In genomic region chr6:161188547-161189465, GRCh38 we compare ENCODE assay signal across 27 cellular contexts.
"Had no signal": no experiment of that assay in that cellular context is flagged by ENCODE, and none has a peak within 500 bp of the region (broad histone marks: within the 10 kb centered on the region; RNA-seq: fewer than 3 reads in every experiment).

No MANE protein-coding gene starts in this region.

- H3K9me3 ChIP-seq: MG63 had no signal

- H3K27ac ChIP-seq: cardiac muscle cell, SK-N-MC, VCaP had no signal

- DNase-seq: activated CD4-positive, alpha-beta memory T cell treated with anti-CD3 and anti-CD28 coated beads for 36 hours; activated CD4-positive, alpha-beta T cell treated with anti-CD3 and anti-CD28 coated beads, Interleukin-2, amount 10 ng/mL, durations not matched to agents 7 days and 5 days; activated CD4-positive, CD25-positive, alpha-beta regulatory T cell; activated gamma-delta T cell; activated naive CD4-positive, alpha-beta T cell treated with anti-CD3 and anti-CD28 coated beads for 36 hours; activated T-cell treated with anti-CD3 and anti-CD28 coated beads for 4 hours; activated T-cell treated with anti-CD3 and anti-CD28 coated beads, Interleukin-2, amount 50 U/mL, for 48 hours; amygdala; MG63; MV-4-11; NCI-H1092 treated with DMSO at 0.1 percent for 48 hours; NCI-H1417 treated with DMSO at 0.1 percent for 48 hours; NCI-H1694; NCI-H2029; NCI-H2107; NCI-H2171 treated with DMSO at 0.1 percent for 48 hours; NCI-H226; NCI-H526; NCI-H82; RPMI8226; T-cell; T-helper 2 cell had no signal

- H3K36me3 ChIP-seq: cardiac muscle cell, MG63 had no signal

- H3K27me3 ChIP-seq: cardiac muscle cell, MG63 had no signal

- ATAC-seq: activated T-helper 17 cell treated with anti-CD3 and anti-CD28 coated beads, Interleukin-2, amount 50 U/mL, for 72 hours; Right ventricle myocardium inferior; T-cell had no signal

- H3K4me3 ChIP-seq: cardiac muscle cell, MG63, SK-N-MC had no signal
